8 cellular contexts compared by ENCODE assay signal in the genomic region with DNA sequence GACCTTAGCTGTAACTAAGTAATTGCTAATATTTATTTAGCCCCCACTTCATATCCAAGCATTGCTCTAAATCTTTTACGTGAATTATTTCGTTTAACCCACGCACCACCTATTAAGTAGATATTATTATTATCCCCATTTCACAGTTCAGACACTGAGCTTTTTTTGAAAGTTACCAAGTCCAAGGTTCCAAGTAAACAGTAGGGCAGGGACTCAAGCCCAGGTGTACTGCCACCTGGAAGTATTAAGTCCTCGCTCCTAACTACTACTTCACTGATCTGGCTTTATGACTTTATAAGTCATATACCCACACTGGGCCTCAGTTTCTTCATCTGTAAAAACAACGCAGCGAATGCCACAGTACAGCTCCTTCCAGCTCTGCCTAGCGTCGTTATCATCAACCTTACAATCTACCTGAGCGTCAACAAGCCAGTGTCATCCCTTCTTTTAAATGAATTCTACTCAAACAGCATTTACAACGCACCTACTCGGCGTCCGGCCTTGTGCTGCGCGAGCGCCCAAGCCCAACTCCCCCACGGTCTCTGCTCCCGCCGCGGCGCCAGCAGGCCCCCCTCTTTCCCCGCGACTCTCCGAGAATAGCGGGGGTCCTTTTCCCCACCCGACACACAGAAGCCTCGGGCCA. TPM values are rescaled to one million over a fixed set of nuclear protein-coding genes. Genes with fewer than 3 reads are reported as not detected.
DNase-seq lines count a peak whose midpoint lies in the region; ATAC-seq, FAIRE-seq and TF ChIP-seq lines count a peak whose summit lies in the region.

No MANE protein-coding gene starts in this region.

- ATAC-seq in HG03066 (IDR thresholded peaks at IDR 0.05; ENCODE audit: low read depth, unreplicated experiment): peak; percentile 14

- TF ChIP-seq CTCF in 22Rv1 (IDR thresholded peaks at IDR 0.05) (no peak), testis (IDR thresholded peaks at IDR 0.05) (no peak)

- 0 to 1% methylated on average over 16 to 23 of the region's 27 CpGs for WGBS in mesodermal cell (ENCODE audit: insufficient coverage in 2 of 2), 2 experiments
- WGBS in testis, 2 donors: 1 to 2% methylated on average over 27 of the region's 27 CpGs

- H3K27me3 ChIP-seq in testis: no peaks in the 10 kb centered on the region

- peak; percentile 23 for DNase-seq in GM12892 (ENCODE audit: insufficient read length)
- peak; percentile 0 for DNase-seq in T follicular helper cell (ENCODE audit: low read depth)
- peak; percentile 14 for DNase-seq in effector CD4-positive, alpha-beta T cell
- peak; percentile 33 for DNase-seq in testis
- DNase-seq in NCI-H1048 (lab: John Stamatoyannopoulos, UW): no peak

- H3K36me3 ChIP-seq in mesodermal cell (ENCODE audit: control insufficient read depth, insufficient read depth, low read length) (peaks cover 36% of the 10 kb centered on the region), testis (ENCODE audit: low read depth, missing control alignments) (no peaks in the 10 kb centered on the region)

- no peak for FAIRE-seq in GM12892 (lab: Jason Lieb, UNC)

- intact Hi-C loops in testis (cut with DNase I; ENCODE audit: low total_unique reads): loop anchor here (2.0 kb wide), 1 partner anchor 147 kb away; the partner anchor contains the start of gene ZNF143

- H3K4me3 ChIP-seq in mesodermal cell (ENCODE audit: extremely low read depth, insufficient read depth, low read length, poor library complexity, severe bottlenecking) (peak overlapping the region; percentile 99), testis (peak overlapping the region; percentile 95 to 100)

- peaks cover 19% of the 10 kb centered on the region for H3K4me1 ChIP-seq in mesodermal cell (ENCODE audit: control insufficient read depth, insufficient read depth, low read length, poor library complexity, severe bottlenecking)
- H3K4me1 ChIP-seq in testis: peaks cover 9% of the 10 kb centered on the region

- TF ChIP-seq POLR2A in GM12892 (IDR thresholded peaks at IDR 0.05; ENCODE audit: low read depth, low read length) (no peak), testis (IDR thresholded peaks at IDR 0.05) (no peak)

- H3K27ac ChIP-seq in 22Rv1 (peak overlapping the region; percentile 95), mesodermal cell (ENCODE audit: low read depth, low read length, severe bottlenecking) (peak overlapping the region; percentile 95), testis (peak overlapping the region; percentile 88 to 91)

- H3K9me3 ChIP-seq in mesodermal cell (ENCODE audit: control insufficient read depth, low read length) (no peaks in the 10 kb centered on the region), testis (no peaks in the 10 kb centered on the region)

RNA-seq across cellular contexts. Expression of gene TMEM41B, which starts 0.6 kb away (rescaled TPM):
- polyA plus RNA-seq in GM12892 (2012; ENCODE audit: missing spikeins): 15.5 TPM
- 64.2 TPM for polyA plus RNA-seq in mesodermal cell (2013, experiment 1 of 2)
- polyA plus RNA-seq in mesodermal cell (2013, experiment 2 of 2): 63.2 TPM
- 10 to 100 TPM; 37.5 to 42.6 TPM for total RNA-seq in testis
- 24.2 TPM for polyA plus RNA-seq in testis (ENCODE audit: insufficient read depth, low read depth, low replicate concordance)

RNA-seq across cellular contexts. Expression of gene DENND5A, which starts 48.6 kb away (rescaled TPM):
- 49.2 TPM for polyA plus RNA-seq in GM12892 (2012; ENCODE audit: missing spikeins)
- 120 TPM for polyA plus RNA-seq in mesodermal cell (2013, experiment 1 of 2)
- polyA plus RNA-seq in mesodermal cell (2013, experiment 2 of 2): 106 TPM
- 10 to 100 TPM; 73.6 to 88.8 TPM for total RNA-seq in testis
- polyA plus RNA-seq in testis (ENCODE audit: insufficient read depth, low read depth, low replicate concordance): 51.2 TPM
